ENCODE assay signal across 17 cellular contexts in the genomic region with DNA sequence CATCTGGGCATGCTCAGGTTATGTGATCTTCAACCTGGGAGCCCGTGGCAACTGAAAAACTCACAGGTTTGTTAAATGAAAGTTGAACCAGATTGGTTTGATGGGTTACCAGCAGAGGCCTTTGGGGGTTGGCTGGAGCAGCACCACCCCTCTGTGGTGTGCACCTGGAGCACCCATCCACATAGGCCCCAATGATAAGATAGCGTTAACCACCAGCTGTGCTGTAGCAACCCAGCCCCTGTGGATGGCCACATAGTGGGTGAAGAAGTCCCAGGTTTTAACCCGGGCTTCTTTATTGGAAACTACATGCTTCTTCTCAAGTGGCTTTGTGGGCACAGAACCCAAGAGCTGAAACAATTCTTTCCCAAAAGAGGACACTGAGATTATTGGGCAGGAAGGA. TPM values are rescaled to one million over a fixed set of nuclear protein-coding genes. Genes with fewer than 3 reads are reported as not detected.
A peak's percentile ranks its signal among the peaks of the same experiment; 100 is the strongest.
DNase-seq lines count a peak whose midpoint lies in the region; ATAC-seq and TF ChIP-seq lines count a peak whose summit lies in the region.
"Had no signal": no experiment of that assay in that cellular context is flagged by ENCODE, and none has a peak within 500 bp of the region (broad histone marks: within the 10 kb centered on the region; RNA-seq: fewer than 3 reads in every experiment).

No MANE protein-coding gene starts in this region.

- H3K9me3 Mint-ChIP-seq in stimulated activated naive CD8-positive, alpha-beta T cell treated with anti-CD3 and anti-CD28 coated beads, Interleukin-15, amount 100 ng/mL, for 72 hours: no peaks in the 10 kb centered on the region
- no peaks in the 10 kb centered on the region for H3K9me3 Mint-ChIP-seq in effector memory CD8-positive, alpha-beta T cell
- H3K9me3 Mint-ChIP-seq: HFFc6 had no signal

- no peak overlapping the region for H3K4me3 Mint-ChIP-seq in stimulated activated naive CD8-positive, alpha-beta T cell treated with anti-CD3 and anti-CD28 coated beads, Interleukin-15, amount 100 ng/mL, for 72 hours
- no peak overlapping the region for H3K4me3 Mint-ChIP-seq in effector memory CD8-positive, alpha-beta T cell
- H3K4me3 Mint-ChIP-seq: HFFc6 had no signal

- H3K4me1 Mint-ChIP-seq in stimulated activated naive CD8-positive, alpha-beta T cell treated with anti-CD3 and anti-CD28 coated beads, Interleukin-15, amount 100 ng/mL, for 72 hours: peaks cover 7% of the 10 kb centered on the region
- peaks cover 9 to 12% of the 10 kb centered on the region in 2 donors for H3K4me1 Mint-ChIP-seq in effector memory CD8-positive, alpha-beta T cell (ENCODE audit: low read depth in 2 of 2)

- H2AFZ ChIP-seq in Loucy (ENCODE audit: low read length): no peak overlapping the region
- H2AFZ ChIP-seq: PC-9 had no signal

- H3K9me3 ChIP-seq in Loucy (ENCODE audit: insufficient read depth, low read depth, low read length): no peaks in the 10 kb centered on the region

- no peaks in the 10 kb centered on the region for H3F3A ChIP-seq in Loucy (ENCODE audit: low read depth)

- no peaks in the 10 kb centered on the region for H3K36me3 ChIP-seq in Loucy (ENCODE audit: insufficient read depth, low read length)

- no peaks in the 10 kb centered on the region for H3K27me3 ChIP-seq in Loucy (ENCODE audit: insufficient read depth, low read length, poor library complexity, severe bottlenecking)

- no peak overlapping the region for H3K27ac Mint-ChIP-seq in stimulated activated naive CD8-positive, alpha-beta T cell treated with anti-CD3 and anti-CD28 coated beads, Interleukin-15, amount 100 ng/mL, for 72 hours
- peak overlapping the region; percentile 28 to 53 for H3K27ac Mint-ChIP-seq in effector memory CD8-positive, alpha-beta T cell
- H3K27ac Mint-ChIP-seq: HFFc6 had no signal

- H4K20me1 ChIP-seq in Loucy (ENCODE audit: insufficient read depth, low read length, poor library complexity, severe bottlenecking): no peaks in the 10 kb centered on the region

- no peaks in the 10 kb centered on the region for H3K36me3 Mint-ChIP-seq in effector memory CD8-positive, alpha-beta T cell (ENCODE audit: insufficient read depth)

- no peak overlapping the region for H3K9ac ChIP-seq in Loucy (ENCODE audit: low read depth, low read length, poor library complexity, severe bottlenecking)

- peaks cover 31% of the 10 kb centered on the region for H3K4me1 ChIP-seq in Loucy (ENCODE audit: insufficient read depth, low read length, poor library complexity, severe bottlenecking)

- H3K4me3 ChIP-seq in Loucy (ENCODE audit: low read length, poor library complexity, severe bottlenecking): no peak overlapping the region
- H3K4me3 ChIP-seq: PC-9 had no signal

- H3K9me2 ChIP-seq in Loucy (replicated peaks; ENCODE audit: low read depth, low read length): no peaks in the 10 kb centered on the region

- no peaks in the 10 kb centered on the region for H3K79me2 ChIP-seq in Loucy (ENCODE audit: insufficient read depth, low read length)

- H3K27me3 Mint-ChIP-seq in stimulated activated naive CD8-positive, alpha-beta T cell treated with anti-CD3 and anti-CD28 coated beads, Interleukin-15, amount 100 ng/mL, for 72 hours: no peaks in the 10 kb centered on the region
- H3K27me3 Mint-ChIP-seq in effector memory CD8-positive, alpha-beta T cell: peaks cover 0 to 12% of the 10 kb centered on the region in 2 donors

- no peak for DNase-seq in stimulated activated naive CD8-positive, alpha-beta T cell treated with anti-CD3 and anti-CD28 coated beads, Interleukin-15, Interleukin-2, amounts not matched to agents 100 U/mL and 50 U/mL, for 24 hours
- DNase-seq in stimulated activated naive CD8-positive, alpha-beta T cell treated with anti-CD3 and anti-CD28 coated beads, Interleukin-15, amount 100 ng/mL, for 72 hours: no peak
- peak in 1 of 3 experiments; percentile 5 for DNase-seq in effector memory CD8-positive, alpha-beta T cell
- DNase-seq in dermis blood vessel endothelial cell: no peak
- DNase-seq: DMS 273 treated with DMSO at 0.1 percent for 48 hours, H7, HFFc6, Kasumi-1, NCI-H1092 treated with DMSO at 0.1 percent for 48 hours, NCI-H1694, NCI-H2081 treated with DMSO at 0.1 percent for 48 hours, SIG-M5 had no signal

- peak; percentile 36 for ATAC-seq in stimulated activated naive CD8-positive, alpha-beta T cell treated with anti-CD3 and anti-CD28 coated beads, Interleukin-15, Interleukin-2, amounts not matched to agents 100 U/mL and 50 U/mL, for 24 hours
- ATAC-seq in stimulated activated naive CD8-positive, alpha-beta T cell treated with anti-CD3 and anti-CD28 coated beads, Interleukin-15, amount 100 ng/mL, for 72 hours: no peak
- ATAC-seq in effector memory CD8-positive, alpha-beta T cell (replicated peaks): peak; percentile 97
- ATAC-seq in HG02678 (IDR thresholded peaks at IDR 0.05; ENCODE audit: unreplicated experiment) (no peak), GM18873 (IDR thresholded peaks at IDR 0.05; ENCODE audit: low FRiP score, unreplicated experiment) (no peak)
- ATAC-seq: SK-N-SH treated with all-trans-retinoic acid at 6 μM for 48 hours had no signal

- peak overlapping the region; percentile 17 for H3K4me2 ChIP-seq in Loucy (ENCODE audit: low read depth, low read length, poor library complexity, severe bottlenecking)
- H3K4me2 ChIP-seq: PC-9 had no signal

- 0 out of 2 replicates have a peak, but pooled peaks have one; percentile 17 for TF ChIP-seq CTCF in Loucy (conservative IDR thresholded peaks at IDR 0.05; ENCODE audit: low read length)

RNA-seq across cellular contexts. Expression of gene MTIF3, which starts 22.6 kb away (rescaled TPM):
- total RNA-seq in dermis blood vessel endothelial cell: 55.0 and 70.1 TPM in 2 replicates

RNA-seq across cellular contexts. Expression of gene GTF3A, which starts 48.5 kb away (rescaled TPM):
- total RNA-seq in dermis blood vessel endothelial cell: 110 and 146 TPM in 2 replicates

Comparison
In these comparisons a context has a peak if more than half of its experiments do, and no peak if none do; other contexts are left out.
1. ATAC-seq: peak in stimulated activated naive CD8-positive, alpha-beta T cell treated with anti-CD3 and anti-CD28 coated beads, Interleukin-15, Interleukin-2, amounts not matched to agents 100 U/mL and 50 U/mL, for 24 hours (single experiment) and effector memory CD8-positive, alpha-beta T cell (single experiment); none in stimulated activated naive CD8-positive, alpha-beta T cell treated with anti-CD3 and anti-CD28 coated beads, Interleukin-15, amount 100 ng/mL, for 72 hours (single experiment), HG02678 (single experiment) and GM18873 (single experiment).
2. H3K27ac Mint-ChIP-seq: peak in effector memory CD8-positive, alpha-beta T cell (2 of 2); none in stimulated activated naive CD8-positive, alpha-beta T cell treated with anti-CD3 and anti-CD28 coated beads, Interleukin-15, amount 100 ng/mL, for 72 hours (0 of 2).